1 cellular context compared by ENCODE assay signal in the genomic region with DNA sequence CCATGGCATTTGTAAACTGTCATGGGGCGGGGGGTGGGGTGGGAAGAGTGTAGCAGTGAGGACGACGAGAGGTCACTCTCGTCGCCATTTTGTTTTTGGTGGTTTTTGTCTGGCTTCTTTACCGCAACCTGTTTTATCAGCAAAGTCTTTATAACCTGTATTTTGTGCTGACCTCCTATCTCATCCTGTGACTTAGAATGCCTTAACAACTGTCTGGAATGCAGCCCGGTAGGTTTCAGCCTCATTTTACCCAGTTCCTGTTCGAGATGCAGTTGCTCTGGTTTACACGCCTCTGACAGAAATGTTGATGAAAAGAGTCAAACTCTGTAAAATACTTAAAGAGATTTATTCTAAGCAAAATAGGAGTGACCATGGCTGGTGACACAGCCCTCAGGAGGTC.
TF ChIP-seq lines count a peak whose summit lies in the region.

No MANE protein-coding gene starts in this region.

TF ChIP-seq in endothelial cell of umbilical vein, 7 proteins besides CTCF, POLR2A, EP300 and RAD21:
- TF ChIP-seq JUN (IDR thresholded peaks at IDR 0.05; ENCODE audit: borderline replicate concordance, insufficient read depth, insufficient read length, low read depth) = no peak
- no peak for TF ChIP-seq POLR2AphosphoS5 (IDR thresholded peaks at IDR 0.05; ENCODE audit: insufficient read depth, low read depth, low read length)
- TF ChIP-seq, protein P1, sequence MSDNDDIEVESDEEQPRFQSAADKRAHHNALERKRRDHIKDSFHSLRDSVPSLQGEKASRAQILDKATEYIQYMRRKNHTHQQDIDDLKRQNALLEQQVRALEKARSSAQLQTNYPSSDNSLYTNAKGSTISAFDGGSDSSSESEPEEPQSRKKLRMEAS (IDR thresholded peaks at IDR 0.05; ENCODE audit: insufficient read depth, insufficient read length) = no peak
- no peak for TF ChIP-seq EZH2 (IDR thresholded peaks at IDR 0.05; ENCODE audit: borderline replicate concordance, low read depth, low read length, severe bottlenecking)
- no peak for TF ChIP-seq GATA2 (IDR thresholded peaks at IDR 0.05; ENCODE audit: insufficient read depth, insufficient read length, low read depth, low read length)
- TF ChIP-seq MYC (IDR thresholded peaks at IDR 0.05; ENCODE audit: low read depth, low read length) = no peak
